Comparison of ENCODE assay signal across 20 cellular contexts in genomic region chr2:42183775-42184174, GRCh38. TPM values are rescaled to one million over a fixed set of nuclear protein-coding genes. Genes with fewer than 3 reads are reported as not detected.
DNase-seq lines count a peak whose midpoint lies in the region; ATAC-seq and TF ChIP-seq lines count a peak whose summit lies in the region.
"Had no signal": no experiment of that assay in that cellular context is flagged by ENCODE, and none has a peak within 500 bp of the region (broad histone marks: within the 10 kb centered on the region; RNA-seq: fewer than 3 reads in every experiment).

No MANE protein-coding gene starts in this region.

- peak overlapping the region in 1 of 3 donors; percentile 2 for H3K4me3 Mint-ChIP-seq in T-cell
- H3K4me3 Mint-ChIP-seq in natural killer cell: no peak overlapping the region
- H3K4me3 Mint-ChIP-seq: H9 had no signal

- intact Hi-C loops in natural killer cell (cut with micrococcal nuclease): loop anchor here (2.0 kb wide), 2 partner anchors 51 to 81 kb away; no protein-coding TSS in a partner anchor

- H3K9me3 Mint-ChIP-seq in T-cell: no peaks in the 10 kb centered on the region
- H3K9me3 Mint-ChIP-seq in natural killer cell: no peaks in the 10 kb centered on the region

- no peaks in the 10 kb centered on the region for H3K27me3 Mint-ChIP-seq in T-cell
- H3K27me3 Mint-ChIP-seq in natural killer cell (ENCODE audit: low read depth in 2 of 2): no peaks in the 10 kb centered on the region
- H3K27me3 Mint-ChIP-seq: activated naive CD8-positive, alpha-beta T cell; progenitor cell of endocrine pancreas had no signal

- H3K27ac Mint-ChIP-seq in T-cell (peak overlapping the region; percentile 28 to 59), natural killer cell (peak overlapping the region; percentile 77 to 80)
- H3K27ac Mint-ChIP-seq: activated naive CD8-positive, alpha-beta T cell; H9; progenitor cell of endocrine pancreas had no signal

- ATAC-seq in GM19452 (IDR thresholded peaks at IDR 0.05; ENCODE audit: unreplicated experiment) (peak; percentile 67), T-cell (replicated peaks in 1 of 4) (peak in 1 of 4 experiments; percentile 59), natural killer cell (peak; percentile 88 to 92 (median 89)), GM21717 (IDR thresholded peaks at IDR 0.05; ENCODE audit: unreplicated experiment) (no peak), GM21786 (IDR thresholded peaks at IDR 0.05; ENCODE audit: unreplicated experiment) (no peak)
- ATAC-seq: PC-3 had no signal

- H3K36me3 Mint-ChIP-seq in T-cell (peaks cover 49% of the 10 kb centered on the region), natural killer cell (no peaks in the 10 kb centered on the region)

- POLR2A ChIA-PET in T-cell (lab: Charles Lee): interaction anchor here (0.6 to 1.0 kb wide), 3 partner anchors 11 to 51 kb away, joined by 3 to 4 read pairs (median 4); no protein-coding TSS in a partner anchor

- no peak for TF ChIP-seq CTCF in natural killer cell (IDR thresholded peaks at IDR 0.05)

- DNase-seq in DMS53 (lab: John Stamatoyannopoulos, UW) (peak; percentile 6), DMS53 treated with DMSO at 0.1 percent for 48 hours (lab: John Stamatoyannopoulos, UW; ENCODE audit: unreplicated experiment) (no peak), T-cell (no peak), natural killer cell (no peak), GF-D8 (lab: John Stamatoyannopoulos, UW) (no peak)
- DNase-seq: 8988T; activated CD4-positive, CD25-positive, alpha-beta regulatory T cell; effector memory CD4-positive, alpha-beta T cell; H9; Karpas-422; NCI-H1436 treated with DMSO at 0.1 percent for 48 hours; NCI-H446; PC-3; stimulated activated CD4-positive, alpha-beta T cell treated with anti-CD3 and anti-CD28 coated beads, Interleukin-12 subunit alpha, Interleukin-12 subunit beta, amount 100 ng/mL, for 4 hours; substantia nigra had no signal

- peaks cover 78 to 90% (median 82%) of the 10 kb centered on the region in 3 donors for H3K4me1 Mint-ChIP-seq in T-cell
- H3K4me1 Mint-ChIP-seq in natural killer cell: peaks cover 35 to 43% of the 10 kb centered on the region in 2 donors

- CTCF ChIA-PET in T-cell (lab: Charles Lee): interaction anchor here (0.7 to 2.8 kb wide), 3 partner anchors 12 to 78 kb away, joined by 3 to 16 read pairs (median 4); no protein-coding TSS in a partner anchor

RNA-seq across cellular contexts. Expression of gene EML4, which starts 14.6 kb away (rescaled TPM):
- total RNA-seq in T-cell (100 to 1,000 TPM; 101 to 223 (median 123) TPM), natural killer cell (100 to 1,000 TPM in 1 of 3 donors, 10 to 100 TPM in 2; 88.4 to 136 (median 91.5) TPM)

Comparison
In these comparisons a context has a peak if more than half of its experiments do, and no peak if none do; other contexts are left out.
1. ATAC-seq: peak in GM19452 (single experiment) and natural killer cell (3 of 3); none in GM21717 (single experiment) and GM21786 (single experiment).